1 cellular context compared by ENCODE assay signal in the genomic region with DNA sequence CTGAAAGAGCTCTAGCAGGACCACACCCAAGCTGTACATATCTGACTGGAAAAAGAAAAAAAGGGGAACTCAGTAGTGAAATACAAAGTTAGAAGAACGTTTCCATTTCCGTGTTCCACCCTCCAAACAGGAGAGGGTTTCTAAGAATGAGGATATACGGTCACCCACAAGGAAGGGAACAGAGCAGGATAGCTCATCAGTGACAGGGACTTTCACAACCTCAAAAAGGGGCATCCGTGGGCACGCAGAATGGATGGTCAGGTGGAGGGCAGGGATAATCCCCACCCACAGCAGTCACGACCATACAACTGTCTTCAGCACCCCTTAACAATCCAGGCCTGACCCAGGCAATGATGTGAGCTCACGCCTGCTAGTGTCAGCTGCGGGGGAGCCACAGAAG.
TF ChIP-seq lines count a peak whose summit lies in the region.

No MANE protein-coding gene starts in this region.

TF ChIP-seq in GM23338, 12 proteins besides CTCF, POLR2A, EP300 and RAD21 (continued from another document):
- TF ChIP-seq ZNF462 (CRISPR knock-in tag; IDR thresholded peaks at IDR 0.05) (no peak), EZH2phosphoT487 (IDR thresholded peaks at IDR 0.05; ENCODE audit: unreplicated experiment) (no peak), EZH2 (IDR thresholded peaks at IDR 0.05; ENCODE audit: low read depth, unreplicated experiment) (no peak), ZNF331 (CRISPR knock-in tag; IDR thresholded peaks at IDR 0.05; ENCODE audit: low read depth) (no peak), CREB1 (CRISPR knock-in tag; IDR thresholded peaks at IDR 0.05; ENCODE audit: low read depth) (no peak), ZNF114 (CRISPR knock-in tag; IDR thresholded peaks at IDR 0.05) (no peak), STAT1 (IDR thresholded peaks at IDR 0.05; ENCODE audit: unreplicated experiment) (no peak), NANOG (IDR thresholded peaks at IDR 0.05; ENCODE audit: borderline replicate concordance) (no peak), POLR2AphosphoS5 (IDR thresholded peaks at IDR 0.05; ENCODE audit: low read depth) (no peak)
- TF ChIP-seq, protein P1, sequence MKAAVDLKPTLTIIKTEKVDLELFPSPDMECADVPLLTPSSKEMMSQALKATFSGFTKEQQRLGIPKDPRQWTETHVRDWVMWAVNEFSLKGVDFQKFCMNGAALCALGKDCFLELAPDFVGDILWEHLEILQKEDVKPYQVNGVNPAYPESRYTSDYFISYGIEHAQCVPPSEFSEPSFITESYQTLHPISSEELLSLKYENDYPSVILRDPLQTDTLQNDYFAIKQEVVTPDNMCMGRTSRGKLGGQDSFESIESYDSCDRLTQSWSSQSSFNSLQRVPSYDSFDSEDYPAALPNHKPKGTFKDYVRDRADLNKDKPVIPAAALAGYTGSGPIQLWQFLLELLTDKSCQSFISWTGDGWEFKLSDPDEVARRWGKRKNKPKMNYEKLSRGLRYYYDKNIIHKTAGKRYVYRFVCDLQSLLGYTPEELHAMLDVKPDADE (IDR thresholded peaks at IDR 0.05): no peak
- TF ChIP-seq, protein P2, sequence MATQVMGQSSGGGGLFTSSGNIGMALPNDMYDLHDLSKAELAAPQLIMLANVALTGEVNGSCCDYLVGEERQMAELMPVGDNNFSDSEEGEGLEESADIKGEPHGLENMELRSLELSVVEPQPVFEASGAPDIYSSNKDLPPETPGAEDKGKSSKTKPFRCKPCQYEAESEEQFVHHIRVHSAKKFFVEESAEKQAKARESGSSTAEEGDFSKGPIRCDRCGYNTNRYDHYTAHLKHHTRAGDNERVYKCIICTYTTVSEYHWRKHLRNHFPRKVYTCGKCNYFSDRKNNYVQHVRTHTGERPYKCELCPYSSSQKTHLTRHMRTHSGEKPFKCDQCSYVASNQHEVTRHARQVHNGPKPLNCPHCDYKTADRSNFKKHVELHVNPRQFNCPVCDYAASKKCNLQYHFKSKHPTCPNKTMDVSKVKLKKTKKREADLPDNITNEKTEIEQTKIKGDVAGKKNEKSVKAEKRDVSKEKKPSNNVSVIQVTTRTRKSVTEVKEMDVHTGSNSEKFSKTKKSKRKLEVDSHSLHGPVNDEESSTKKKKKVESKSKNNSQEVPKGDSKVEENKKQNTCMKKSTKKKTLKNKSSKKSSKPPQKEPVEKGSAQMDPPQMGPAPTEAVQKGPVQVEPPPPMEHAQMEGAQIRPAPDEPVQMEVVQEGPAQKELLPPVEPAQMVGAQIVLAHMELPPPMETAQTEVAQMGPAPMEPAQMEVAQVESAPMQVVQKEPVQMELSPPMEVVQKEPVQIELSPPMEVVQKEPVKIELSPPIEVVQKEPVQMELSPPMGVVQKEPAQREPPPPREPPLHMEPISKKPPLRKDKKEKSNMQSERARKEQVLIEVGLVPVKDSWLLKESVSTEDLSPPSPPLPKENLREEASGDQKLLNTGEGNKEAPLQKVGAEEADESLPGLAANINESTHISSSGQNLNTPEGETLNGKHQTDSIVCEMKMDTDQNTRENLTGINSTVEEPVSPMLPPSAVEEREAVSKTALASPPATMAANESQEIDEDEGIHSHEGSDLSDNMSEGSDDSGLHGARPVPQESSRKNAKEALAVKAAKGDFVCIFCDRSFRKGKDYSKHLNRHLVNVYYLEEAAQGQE (IDR thresholded peaks at IDR 0.05; ENCODE audit: unreplicated experiment): no peak
